In genomic region chr5:149288437-149288836, GRCh38 we compare ENCODE assay signal across 16 cellular contexts. TPM values are rescaled to one million over a fixed set of nuclear protein-coding genes. Genes with fewer than 3 reads are reported as not detected.
DNase-seq lines count a peak whose midpoint lies in the region; ATAC-seq and TF ChIP-seq lines count a peak whose summit lies in the region.
"Had no signal": no experiment of that assay in that cellular context is flagged by ENCODE, and none has a peak within 500 bp of the region (broad histone marks: within the 10 kb centered on the region; RNA-seq: fewer than 3 reads in every experiment).

No MANE protein-coding gene starts in this region.

- intact Hi-C loops in body of pancreas (cut with DNase I) (no loop called here), left ventricle myocardium superior (cut with micrococcal nuclease) (no loop called here), sciatic nerve (cut with DNase I) (no loop called here)

- H3K27ac ChIP-seq in BLaER1 (peak overlapping the region; percentile 58), body of pancreas (peak overlapping the region in 1 of 4 donors; percentile 28)

- TF ChIP-seq CTCF in body of pancreas (IDR thresholded peaks at IDR 0.05), result no peak
- no peak for TF ChIP-seq CTCF in mesothelial cell of epicardium (IDR thresholded peaks at IDR 0.05; ENCODE audit: unreplicated experiment)

- TF ChIP-seq POLR2A in body of pancreas (IDR thresholded peaks at IDR 0.05), result no peak

- WGBS in body of pancreas, 2 donors, result 76 to 93% methylated on average over 3 to 8 of the region's 8 CpGs

- peak overlapping the region; percentile 76 for H3K4me2 ChIP-seq in BLaER1

- H3K36me3 ChIP-seq in BLaER1 (no peaks in the 10 kb centered on the region), body of pancreas (replicated peaks in 1 of 2; ENCODE audit: insufficient read depth in 1 of 2, low read depth in 2 of 2) (no peaks in the 10 kb centered on the region)

- DNase-seq in body of pancreas, result no peak
- peak; percentile 55 for DNase-seq in left ventricle myocardium superior
- no peak for DNase-seq in sciatic nerve (ENCODE audit: low spot score)
- DNase-seq in mesothelial cell of epicardium (ENCODE audit: low spot score in 2 of 2, unreplicated experiment in 2 of 2), result no peak
- DNase-seq in RKO (ENCODE audit: low spot score), result no peak
- DNase-seq in T-helper 1 cell, result no peak
- DNase-seq: activated CD4-positive, alpha-beta T cell treated with anti-CD3 and anti-CD28 coated beads for 4 hours; activated T-cell treated with anti-CD3 and anti-CD28 coated beads, Interleukin-2, amount 50 U/mL, for 72 hours; amygdala; NCI-H1048; NCI-H2227 treated with DMSO at 0.1 percent for 48 hours; PC-3; stimulated activated CD8-positive, alpha-beta memory T cell treated with anti-CD3 and anti-CD28 coated beads, Interleukin-4, amount 100 ng/mL, for 48 hours had no signal

- peak overlapping the region; percentile 5; the same call in 1 of the 2 replicates for H3K9ac ChIP-seq in BLaER1

- no peak overlapping the region for H3K4me3 Mint-ChIP-seq in mesothelial cell of epicardium
- H3K4me3 Mint-ChIP-seq in activated T-helper 17 cell treated with anti-CD3 and anti-CD28 coated beads, Interleukin-2, amount 50 U/mL, for 72 hours, result no peak overlapping the region
- H3K4me3 Mint-ChIP-seq: activated T-cell treated with anti-CD3 and anti-CD28 coated beads, Interleukin-2, amount 50 U/mL, for 72 hours; T-helper 1 cell treated with Interleukin-12 subunit alpha and Interleukin-12 subunit beta and Interleukin-4 antibody, amounts not matched to agents 30 μg/mL and 1 μg/mL, for 36 hours had no signal

- no peaks in the 10 kb centered on the region for H3K4me1 Mint-ChIP-seq in mesothelial cell of epicardium
- H3K4me1 Mint-ChIP-seq in activated T-helper 17 cell treated with anti-CD3 and anti-CD28 coated beads, Interleukin-2, amount 50 U/mL, for 72 hours, result no peaks in the 10 kb centered on the region

- no peaks in the 10 kb centered on the region for H3K36me3 Mint-ChIP-seq in mesothelial cell of epicardium
- H3K36me3 Mint-ChIP-seq in activated T-helper 17 cell treated with anti-CD3 and anti-CD28 coated beads, Interleukin-2, amount 50 U/mL, for 72 hours (ENCODE audit: low read depth), result no peaks in the 10 kb centered on the region

- H3K27me3 ChIP-seq in BLaER1, result no peaks in the 10 kb centered on the region
- H3K27me3 ChIP-seq in body of pancreas, result no peaks in the 10 kb centered on the region

- H3K4me1 ChIP-seq in BLaER1 (peaks cover 72% of the 10 kb centered on the region), body of pancreas (no peaks in the 10 kb centered on the region)

- H3K27ac Mint-ChIP-seq in mesothelial cell of epicardium, result no peak overlapping the region
- H3K27ac Mint-ChIP-seq in activated T-helper 17 cell treated with anti-CD3 and anti-CD28 coated beads, Interleukin-2, amount 50 U/mL, for 72 hours, result no peak overlapping the region
- H3K27ac Mint-ChIP-seq: activated T-cell treated with anti-CD3 and anti-CD28 coated beads, Interleukin-2, amount 50 U/mL, for 72 hours; T-helper 1 cell treated with Interleukin-12 subunit alpha and Interleukin-12 subunit beta and Interleukin-4 antibody, amounts not matched to agents 30 μg/mL and 1 μg/mL, for 36 hours had no signal

- no peaks in the 10 kb centered on the region for H3K9me3 ChIP-seq in BLaER1
- no peaks in the 10 kb centered on the region for H3K9me3 ChIP-seq in body of pancreas

- peaks cover 8% of the 10 kb centered on the region for H3K27me3 Mint-ChIP-seq in mesothelial cell of epicardium (ENCODE audit: low read depth)
- H3K27me3 Mint-ChIP-seq in activated T-helper 17 cell treated with anti-CD3 and anti-CD28 coated beads, Interleukin-2, amount 50 U/mL, for 72 hours, result peaks cover 7% of the 10 kb centered on the region

- peak overlapping the region; percentile 40 for H3K4me3 ChIP-seq in BLaER1
- no peak overlapping the region for H3K4me3 ChIP-seq in body of pancreas

- H3K9me3 Mint-ChIP-seq in mesothelial cell of epicardium, result no peaks in the 10 kb centered on the region
- no peaks in the 10 kb centered on the region for H3K9me3 Mint-ChIP-seq in activated T-helper 17 cell treated with anti-CD3 and anti-CD28 coated beads, Interleukin-2, amount 50 U/mL, for 72 hours
- H3K9me3 Mint-ChIP-seq: activated T-cell treated with anti-CD3 and anti-CD28 coated beads, Interleukin-2, amount 50 U/mL, for 72 hours; T-helper 1 cell treated with Interleukin-12 subunit alpha and Interleukin-12 subunit beta and Interleukin-4 antibody, amounts not matched to agents 30 μg/mL and 1 μg/mL, for 36 hours had no signal

- no peaks in the 10 kb centered on the region for H4K20me1 ChIP-seq in BLaER1

- ATAC-seq in body of pancreas (peak; percentile 30), left ventricle myocardium superior (peak; percentile 51), sciatic nerve (peak; percentile 13)
- no peak for ATAC-seq in activated T-helper 17 cell treated with anti-CD3 and anti-CD28 coated beads, Interleukin-2, amount 50 U/mL, for 72 hours (replicated peaks)
- ATAC-seq: activated T-cell treated with anti-CD3 and anti-CD28 coated beads, Interleukin-2, amount 50 U/mL, for 72 hours; PC-3 had no signal

RNA-seq across cellular contexts. Expression of gene AFAP1L1, which starts 16.8 kb away (rescaled TPM):
- total RNA-seq in body of pancreas (1 to 10 TPM; 2.9 to 5.9 TPM), left ventricle myocardium superior (48.9 TPM), sciatic nerve (54.8 TPM), mesothelial cell of epicardium (0.22 to 0.63 TPM (median 0.36 TPM) in 3 replicates)
- total RNA-seq in activated T-helper 17 cell treated with anti-CD3 and anti-CD28 coated beads, Interleukin-2, amount 50 U/mL, for 72 hours, result under 1 TPM in 1 of 2 donors, not detected in 1; 0.16 TPM

RNA-seq across cellular contexts. Expression of gene GRPEL2, which starts 56.9 kb away (rescaled TPM):
- 10 to 100 TPM in 1 of 2 donors, 1 to 10 TPM in 1; 4.9 to 10.6 TPM for total RNA-seq in body of pancreas
- total RNA-seq in left ventricle myocardium superior, result 8.9 TPM
- total RNA-seq in sciatic nerve, result 21.6 TPM
- total RNA-seq in mesothelial cell of epicardium, result 13.9 to 15.4 TPM (median 14.9 TPM) in 3 replicates
- total RNA-seq in activated T-helper 17 cell treated with anti-CD3 and anti-CD28 coated beads, Interleukin-2, amount 50 U/mL, for 72 hours, result 10 to 100 TPM; 27.6 to 28.1 TPM
